In the genomic region with DNA sequence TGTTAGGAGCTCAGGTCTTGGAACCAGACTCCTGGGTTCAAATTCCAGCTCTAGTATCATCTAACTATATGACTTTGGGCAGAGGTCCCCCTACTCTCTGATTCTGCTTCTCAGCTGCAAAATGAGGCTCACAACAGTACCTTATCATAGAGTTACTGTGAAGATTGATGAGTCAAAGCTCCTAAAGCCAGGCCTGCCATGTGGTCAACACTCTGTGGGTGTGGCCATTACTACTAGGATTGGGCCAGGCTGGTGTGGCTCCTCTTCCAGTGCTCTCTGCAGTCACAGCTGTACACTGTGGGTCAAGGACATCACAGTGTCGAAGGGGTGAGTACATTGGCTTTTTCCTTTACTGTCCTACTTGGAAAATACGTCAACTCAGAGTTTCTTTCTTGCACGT, we compare ENCODE assay signal across 24 cellular contexts. TPM values are rescaled to one million over a fixed set of nuclear protein-coding genes. Genes with fewer than 3 reads are reported as not detected.
"Had no signal": no experiment of that assay in that cellular context is flagged by ENCODE, and none has a peak within 500 bp of the region (broad histone marks: within the 10 kb centered on the region; RNA-seq: fewer than 3 reads in every experiment).

No MANE protein-coding gene starts in this region.

- ATAC-seq: natural killer cell treated with Interleukin-12 subunit alpha and Interleukin-12 subunit beta and Interleukin-15 and Interleukin-18, amount 100 ng/mL, for 72 hours; pancreas; right lobe of liver; stimulated activated naive B cell treated with anti-CD40 and anti-IgM and Interleukin-4, amounts not matched to agents 10 μg/mL and 1 μg/mL and 100 μg/mL, for 72 hours; stimulated activated naive CD8-positive, alpha-beta T cell treated with anti-CD3 and anti-CD28 coated beads, Interleukin-15, amount 100 ng/mL, for 72 hours had no signal

- H3K36me3 Mint-ChIP-seq: natural killer cell treated with Interleukin-12 subunit alpha and Interleukin-12 subunit beta and Interleukin-15 and Interleukin-18, amount 100 ng/mL, for 72 hours; neural progenitor cell; stimulated activated naive B cell treated with anti-CD40 and anti-IgM and Interleukin-4, amounts not matched to agents 10 μg/mL and 1 μg/mL and 100 μg/mL, for 72 hours had no signal

- H3K27me3 Mint-ChIP-seq: stimulated activated naive B cell treated with anti-CD40 and anti-IgM and Interleukin-4, amounts not matched to agents 10 μg/mL and 1 μg/mL and 100 μg/mL, for 72 hours had no signal

- H3K27ac Mint-ChIP-seq: natural killer cell treated with Interleukin-12 subunit alpha and Interleukin-12 subunit beta and Interleukin-15 and Interleukin-18, amount 100 ng/mL, for 72 hours; neural progenitor cell; stimulated activated naive B cell treated with anti-CD40 and anti-IgM and Interleukin-4, amounts not matched to agents 10 μg/mL and 1 μg/mL and 100 μg/mL, for 72 hours; stimulated activated naive CD8-positive, alpha-beta T cell treated with anti-CD3 and anti-CD28 coated beads, Interleukin-15, amount 100 ng/mL, for 72 hours had no signal

- DNase-seq: cerebellar nuclear complex; dermis blood vessel endothelial cell; erythroblast; foreskin melanocyte; hippocampal formation; kidney glomerular epithelial cell; mammary epithelial cell; nucleus accumbens; pancreas; right lobe of liver; spleen; stimulated activated CD4-positive, alpha-beta T cell treated with anti-CD3 and anti-CD28 coated beads, Interleukin-15, amount 100 ng/mL, for 24 hours; stimulated activated CD4-positive, alpha-beta T cell treated with anti-CD3 and anti-CD28 coated beads, Interleukin-1b, Interleukin-23, amount 100 ng/mL, for 48 hours; stimulated activated CD4-positive, alpha-beta T cell treated with anti-CD3 and anti-CD28 coated beads, Interleukin-4, amount 100 ng/mL, for 24 hours; stimulated activated naive B cell treated with anti-CD40 and anti-IgM and Interleukin-4, amounts not matched to agents 10 μg/mL and 1 μg/mL and 100 μg/mL, for 72 hours; stimulated activated naive CD8-positive, alpha-beta T cell treated with anti-CD3 and anti-CD28 coated beads, Interleukin-15, amount 100 ng/mL, for 72 hours; substantia nigra; transverse colon had no signal

- H3K9me3 Mint-ChIP-seq: natural killer cell treated with Interleukin-12 subunit alpha and Interleukin-12 subunit beta and Interleukin-15 and Interleukin-18, amount 100 ng/mL, for 72 hours; neural progenitor cell; stimulated activated naive B cell treated with anti-CD40 and anti-IgM and Interleukin-4, amounts not matched to agents 10 μg/mL and 1 μg/mL and 100 μg/mL, for 72 hours; stimulated activated naive CD8-positive, alpha-beta T cell treated with anti-CD3 and anti-CD28 coated beads, Interleukin-15, amount 100 ng/mL, for 72 hours had no signal

- H3K4me3 Mint-ChIP-seq: natural killer cell treated with Interleukin-12 subunit alpha and Interleukin-12 subunit beta and Interleukin-15 and Interleukin-18, amount 100 ng/mL, for 72 hours; neural progenitor cell; stimulated activated naive B cell treated with anti-CD40 and anti-IgM and Interleukin-4, amounts not matched to agents 10 μg/mL and 1 μg/mL and 100 μg/mL, for 72 hours; stimulated activated naive CD8-positive, alpha-beta T cell treated with anti-CD3 and anti-CD28 coated beads, Interleukin-15, amount 100 ng/mL, for 72 hours had no signal

- H3K4me1 Mint-ChIP-seq: neural progenitor cell; stimulated activated naive CD8-positive, alpha-beta T cell treated with anti-CD3 and anti-CD28 coated beads, Interleukin-15, amount 100 ng/mL, for 72 hours had no signal

RNA-seq across cellular contexts. Expression of a gene that starts 22.6 kb away (rescaled TPM):
- total RNA-seq: dermis blood vessel endothelial cell; endothelial cell of umbilical vein; mesenteric fat pad; myocyte; natural killer cell treated with Interleukin-12 subunit alpha and Interleukin-12 subunit beta and Interleukin-15 and Interleukin-18, amount 100 ng/mL, for 72 hours; skeletal muscle tissue had no signal
